ENCODE assay signal across 8 cellular contexts in the genomic region with DNA sequence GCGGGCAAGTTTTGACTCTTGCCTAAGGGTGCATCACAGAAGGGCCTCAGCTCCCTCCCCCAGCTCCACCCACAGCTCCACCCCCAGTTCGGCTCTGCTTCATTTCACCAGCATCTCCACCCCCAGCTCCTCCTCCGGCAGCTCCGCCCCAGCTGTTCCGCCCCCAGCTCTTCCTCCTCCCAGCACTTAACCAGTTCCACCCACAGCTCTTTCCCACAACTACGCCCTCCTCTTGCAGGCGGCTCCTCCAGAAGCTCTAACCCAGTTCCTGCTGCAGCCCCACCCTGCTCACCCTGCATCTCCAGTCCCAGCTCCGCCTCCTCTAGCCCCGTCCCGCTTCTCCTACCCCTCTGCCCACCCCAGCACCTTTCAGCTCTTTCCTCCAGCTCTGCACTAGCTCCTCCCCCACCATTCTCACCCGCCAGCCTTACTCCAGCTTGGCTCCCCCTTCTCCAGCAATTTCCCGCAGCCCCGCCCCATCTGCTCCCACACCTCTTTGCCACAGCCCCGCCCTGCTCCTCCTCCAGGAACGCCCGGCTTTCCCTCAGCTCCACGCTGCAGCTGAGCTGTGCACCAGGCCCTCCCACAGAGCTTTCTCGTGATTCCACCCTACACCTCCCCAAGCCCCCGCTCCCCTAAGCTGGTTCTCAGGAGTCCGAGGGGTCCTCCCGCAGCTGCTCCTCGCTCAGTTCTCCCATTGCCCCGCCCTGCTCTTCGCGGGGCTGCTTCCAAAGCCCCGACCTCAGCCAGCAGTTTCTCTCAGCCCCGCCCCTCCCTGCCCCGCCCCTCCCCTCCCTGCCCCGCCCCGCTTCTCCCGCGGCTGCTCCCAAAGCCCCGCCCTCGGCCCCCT. TPM values are rescaled to one million over a fixed set of nuclear protein-coding genes. Genes with fewer than 3 reads are reported as not detected.
DNase-seq lines count a peak whose midpoint lies in the region; ATAC-seq and TF ChIP-seq lines count a peak whose summit lies in the region.

No MANE protein-coding gene starts in this region.

- H3K4me3 ChIP-seq in KMS-11 (IDR thresholded peaks at IDR 0.05; ENCODE audit: insufficient read depth, low read depth, low read length) (no peak overlapping the region), Peyer's patch (peak overlapping the region; percentile 35 to 79 (median 46))

- H3K4me3 Mint-ChIP-seq in activated T-cell treated with anti-CD3 and anti-CD28 coated beads, Interleukin-2, amount 50 U/mL, for 72 hours: peak overlapping the region; percentile 95 to 96
- H3K4me3 Mint-ChIP-seq in natural killer cell: peak overlapping the region; percentile 97
- H3K4me3 Mint-ChIP-seq in stimulated activated memory B cell treated with anti-CD40 and anti-IgM and Interleukin-4, amounts not matched to agents 10 μg/mL and 1 μg/mL and 100 μg/mL, for 72 hours: peak overlapping the region; percentile 90

- H3K36me3 ChIP-seq in KMS-11 (ENCODE audit: insufficient read depth): no peaks in the 10 kb centered on the region
- H3K36me3 ChIP-seq in Peyer's patch: no peaks in the 10 kb centered on the region

- peak in 1 of 2 donors; percentile 12 for TF ChIP-seq POLR2A in Peyer's patch (IDR thresholded peaks at IDR 0.05)

- ATAC-seq in GM21737 (IDR thresholded peaks at IDR 0.05; ENCODE audit: unreplicated experiment) (peak; percentile 46), natural killer cell (peak; percentile 56 to 72 (median 59))
- ATAC-seq in activated T-cell treated with anti-CD3 and anti-CD28 coated beads, Interleukin-2, amount 50 U/mL, for 72 hours (replicated peaks in 1 of 2): peak; percentile 56 to 60
- peak; percentile 76 for ATAC-seq in stimulated activated memory B cell treated with anti-CD40 and anti-IgM and Interleukin-4, amounts not matched to agents 10 μg/mL and 1 μg/mL and 100 μg/mL, for 72 hours

- peaks cover 5% of the 10 kb centered on the region; the same call in 1 of the 2 replicates for H3K79me2 ChIP-seq in KMS-11 (ENCODE audit: insufficient read depth, low read depth)

- intact Hi-C loops in natural killer cell (cut with micrococcal nuclease): loop anchor here (1.0 to 10.0 kb wide), 2 partner anchors 34 to 405 kb away; a partner anchor contains a TSS

- DNase-seq in DMS153 treated with DMSO at 0.1 percent for 48 hours (lab: John Stamatoyannopoulos, UW; ENCODE audit: unreplicated experiment) (peak; percentile 97), Peyer's patch (peak; percentile 82 to 93 (median 89)), fibroblast of gingiva (ENCODE audit: low read depth) (peak; percentile 95), natural killer cell (peak; percentile 71)
- peak; percentile 87 to 91 for DNase-seq in activated T-cell treated with anti-CD3 and anti-CD28 coated beads, Interleukin-2, amount 50 U/mL, for 72 hours

- no peak overlapping the region; the same call in 1 of the 2 replicates for H2AFZ ChIP-seq in KMS-11 (ENCODE audit: low read depth)

- H3K4me2 ChIP-seq in KMS-11: 0 out of 2 replicates have a peak overlapping the region, but pooled peaks have one; percentile 45

- no peaks in the 10 kb centered on the region for H3K9me3 ChIP-seq in Peyer's patch

- H3K4me1 Mint-ChIP-seq in activated T-cell treated with anti-CD3 and anti-CD28 coated beads, Interleukin-2, amount 50 U/mL, for 72 hours (ENCODE audit: low read depth): peaks cover 6% of the 10 kb centered on the region
- H3K4me1 Mint-ChIP-seq in natural killer cell: peaks cover 6 to 33% of the 10 kb centered on the region in 2 donors
- peaks cover 20% of the 10 kb centered on the region for H3K4me1 Mint-ChIP-seq in stimulated activated memory B cell treated with anti-CD40 and anti-IgM and Interleukin-4, amounts not matched to agents 10 μg/mL and 1 μg/mL and 100 μg/mL, for 72 hours

- TF ChIP-seq CTCF in KMS-11 (conservative IDR thresholded peaks at IDR 0.05; ENCODE audit: low read depth, low read length) (no peak), Peyer's patch (IDR thresholded peaks at IDR 0.05) (no peak), natural killer cell (IDR thresholded peaks at IDR 0.05) (no peak)

- H4K20me1 ChIP-seq in KMS-11 (ENCODE audit: insufficient read depth): no peaks in the 10 kb centered on the region

- no peaks in the 10 kb centered on the region for H3K9me3 Mint-ChIP-seq in activated T-cell treated with anti-CD3 and anti-CD28 coated beads, Interleukin-2, amount 50 U/mL, for 72 hours
- H3K9me3 Mint-ChIP-seq in natural killer cell: no peaks in the 10 kb centered on the region
- no peaks in the 10 kb centered on the region for H3K9me3 Mint-ChIP-seq in stimulated activated memory B cell treated with anti-CD40 and anti-IgM and Interleukin-4, amounts not matched to agents 10 μg/mL and 1 μg/mL and 100 μg/mL, for 72 hours

- H3K27me3 ChIP-seq in KMS-11 (ENCODE audit: insufficient read depth, low read depth): no peaks in the 10 kb centered on the region
- H3K27me3 ChIP-seq in Peyer's patch: no peaks in the 10 kb centered on the region

- H3K27ac ChIP-seq in KMS-11: peak overlapping the region; percentile 43; the same call in 1 of the 2 replicates
- H3K27ac ChIP-seq in Peyer's patch: peak overlapping the region; percentile 89 to 97 (median 96)

- H3K27me3 Mint-ChIP-seq in activated T-cell treated with anti-CD3 and anti-CD28 coated beads, Interleukin-2, amount 50 U/mL, for 72 hours (ENCODE audit: low read depth): peaks cover 12% of the 10 kb centered on the region
- H3K27me3 Mint-ChIP-seq in natural killer cell (ENCODE audit: low read depth in 2 of 2): no peaks in the 10 kb centered on the region
- no peaks in the 10 kb centered on the region for H3K27me3 Mint-ChIP-seq in stimulated activated memory B cell treated with anti-CD40 and anti-IgM and Interleukin-4, amounts not matched to agents 10 μg/mL and 1 μg/mL and 100 μg/mL, for 72 hours

- H3K27ac Mint-ChIP-seq in activated T-cell treated with anti-CD3 and anti-CD28 coated beads, Interleukin-2, amount 50 U/mL, for 72 hours: peak overlapping the region; percentile 95
- peak overlapping the region; percentile 95 to 96 for H3K27ac Mint-ChIP-seq in natural killer cell
- H3K27ac Mint-ChIP-seq in stimulated activated memory B cell treated with anti-CD40 and anti-IgM and Interleukin-4, amounts not matched to agents 10 μg/mL and 1 μg/mL and 100 μg/mL, for 72 hours: peak overlapping the region; percentile 96

- no peak overlapping the region for H3K9ac ChIP-seq in KMS-11

- H3K4me1 ChIP-seq in KMS-11 (ENCODE audit: low read depth, poor library complexity, severe bottlenecking) (no peaks in the 10 kb centered on the region), Peyer's patch (peaks cover 0 to 6% (median 0%) of the 10 kb centered on the region in 4 donors)

- H3K36me3 Mint-ChIP-seq in activated T-cell treated with anti-CD3 and anti-CD28 coated beads, Interleukin-2, amount 50 U/mL, for 72 hours (ENCODE audit: insufficient read depth in 2 of 2): peaks cover 0 to 5% of the 10 kb centered on the region in 2 donors
- no peaks in the 10 kb centered on the region for H3K36me3 Mint-ChIP-seq in natural killer cell
- peaks cover 20% of the 10 kb centered on the region for H3K36me3 Mint-ChIP-seq in stimulated activated memory B cell treated with anti-CD40 and anti-IgM and Interleukin-4, amounts not matched to agents 10 μg/mL and 1 μg/mL and 100 μg/mL, for 72 hours

RNA-seq across cellular contexts. Expression of a gene that starts 1.3 kb away (rescaled TPM):
- total RNA-seq in Peyer's patch (10 to 100 TPM; 11.9 to 23.1 (median 16.7) TPM), natural killer cell (10 to 100 TPM; 26.4 to 37.6 (median 36.7) TPM)
- 10 to 100 TPM; 26.7 to 28.1 TPM for total RNA-seq in activated T-cell treated with anti-CD3 and anti-CD28 coated beads, Interleukin-2, amount 50 U/mL, for 72 hours

RNA-seq across cellular contexts. Expression of a gene that starts 10.2 kb away (rescaled TPM):
- not detected for total RNA-seq in Peyer's patch
- not detected for total RNA-seq in activated T-cell treated with anti-CD3 and anti-CD28 coated beads, Interleukin-2, amount 50 U/mL, for 72 hours
- not detected for total RNA-seq in natural killer cell

RNA-seq across cellular contexts. Expression of a gene that starts 34.4 kb away (rescaled TPM):
- total RNA-seq in Peyer's patch (10 to 100 TPM; 51.2 to 61.9 (median 53.6) TPM), natural killer cell (100 to 1,000 TPM; 286 to 344 (median 317) TPM)
- 10 to 100 TPM; 64.6 to 84.7 TPM for total RNA-seq in activated T-cell treated with anti-CD3 and anti-CD28 coated beads, Interleukin-2, amount 50 U/mL, for 72 hours

RNA-seq across cellular contexts. Expression of a gene that starts 47.8 kb away (rescaled TPM):
- total RNA-seq in Peyer's patch (not detected), natural killer cell (not detected)
- not detected for total RNA-seq in activated T-cell treated with anti-CD3 and anti-CD28 coated beads, Interleukin-2, amount 50 U/mL, for 72 hours

RNA-seq across cellular contexts. Expression of a gene that starts 55.6 kb away (rescaled TPM):
- total RNA-seq in Peyer's patch (1 to 10 TPM in 1 of 4 donors, not detected in 3; 2.0 TPM), natural killer cell (under 1 TPM in 2 of 3 donors, not detected in 1; 0.45 to 0.70 TPM)
- total RNA-seq in activated T-cell treated with anti-CD3 and anti-CD28 coated beads, Interleukin-2, amount 50 U/mL, for 72 hours: under 1 TPM; 0.17 to 0.39 TPM
